ENCODE assay signal across 17 cellular contexts in the genomic region with DNA sequence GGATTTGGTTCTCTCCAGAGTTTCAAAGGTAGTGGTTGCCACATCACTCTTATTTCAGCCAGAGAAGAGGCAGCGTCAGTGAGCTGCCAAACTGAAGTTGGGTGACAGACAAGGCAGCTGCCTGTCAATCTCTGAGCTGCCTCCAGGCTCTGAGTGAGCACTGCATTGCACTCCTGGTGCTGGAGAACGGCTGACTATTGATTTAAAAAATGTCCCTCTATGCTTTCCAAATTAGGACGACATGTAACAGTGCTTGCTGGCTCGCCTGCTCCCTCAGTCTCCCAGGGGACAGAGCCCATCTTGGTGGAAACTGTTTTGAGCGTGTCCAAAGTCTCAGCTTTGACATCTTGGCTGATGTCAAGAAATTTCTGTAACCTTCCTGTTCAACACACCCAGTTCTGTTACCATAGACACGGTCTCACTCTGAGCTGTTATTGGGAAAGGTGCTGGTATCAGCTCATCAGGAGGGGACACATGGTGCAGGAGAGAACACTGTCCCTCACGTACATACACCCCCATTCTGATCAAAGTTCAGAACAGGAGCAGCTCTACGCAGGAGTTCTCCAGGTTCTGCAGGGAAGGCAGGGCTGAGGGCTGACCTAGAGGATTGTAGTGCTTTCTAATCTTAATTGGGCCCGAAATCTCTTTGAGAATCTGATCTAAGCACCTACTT. TPM values are rescaled to one million over a fixed set of nuclear protein-coding genes. Genes with fewer than 3 reads are reported as not detected.
DNase-seq lines count a peak whose midpoint lies in the region; ATAC-seq and TF ChIP-seq lines count a peak whose summit lies in the region.
"Had no signal": no experiment of that assay in that cellular context is flagged by ENCODE, and none has a peak within 500 bp of the region (broad histone marks: within the 10 kb centered on the region; RNA-seq: fewer than 3 reads in every experiment).

No MANE protein-coding gene starts in this region.

- peaks cover 0 to 21% (median 0%) of the 10 kb centered on the region in 3 experiments for H3K36me3 ChIP-seq in naive thymus-derived CD4-positive, alpha-beta T cell (ENCODE audit: control insufficient read depth in 2 of 3, insufficient read depth in 3 of 3, low read length in 3 of 3)
- peaks cover 0 to 36% (median 21%) of the 10 kb centered on the region in 4 donors for H3K36me3 ChIP-seq in upper lobe of left lung
- H3K36me3 ChIP-seq: uterus had no signal

- CTCF ChIA-PET in naive thymus-derived CD4-positive, alpha-beta T cell (lab: Charles Lee) = interaction anchor here (0.5 to 1.2 kb wide), 3 partner anchors 18 to 116 kb away, joined by 3 to 4 read pairs (median 3); no protein-coding TSS in a partner anchor

- intact Hi-C loops in naive thymus-derived CD4-positive, alpha-beta T cell (cut with micrococcal nuclease) = no loop called here

- no peaks in the 10 kb centered on the region for H3K27me3 ChIP-seq in naive thymus-derived CD4-positive, alpha-beta T cell (ENCODE audit: control insufficient read depth in 2 of 2, insufficient read depth in 2 of 2, low read length in 2 of 2)
- H3K27me3 ChIP-seq in upper lobe of left lung = no peaks in the 10 kb centered on the region
- H3K27me3 ChIP-seq: uterus had no signal

- WGBS in upper lobe of left lung, 2 donors = 75% methylated on average over 9 of the region's 9 CpGs

- no peaks in the 10 kb centered on the region for H3K9me3 Mint-ChIP-seq in activated naive CD8-positive, alpha-beta T cell (ENCODE audit: low read depth)
- H3K9me3 Mint-ChIP-seq in activated naive CD8-positive, alpha-beta T cell treated with anti-CD3 and anti-CD28 coated beads, Interleukin-2, amount 50 U/mL, for 24 hours = no peaks in the 10 kb centered on the region
- peaks cover 1% of the 10 kb centered on the region for H3K9me3 Mint-ChIP-seq in glutamatergic neuron (ENCODE audit: unreplicated experiment)
- no peaks in the 10 kb centered on the region for H3K9me3 Mint-ChIP-seq in naive thymus-derived CD4-positive, alpha-beta T cell
- H3K9me3 Mint-ChIP-seq: activated T-cell treated with anti-CD3 and anti-CD28 coated beads, Interleukin-2, amount 50 U/mL, for 72 hours; central memory CD8-positive, alpha-beta T cell; stimulated activated naive B cell treated with anti-CD40 and anti-IgM and Interleukin-4, amounts not matched to agents 10 μg/mL and 1 μg/mL and 100 μg/mL, for 72 hours had no signal

- H3K27ac Mint-ChIP-seq in activated naive CD8-positive, alpha-beta T cell = peak overlapping the region; percentile 28
- no peak overlapping the region for H3K27ac Mint-ChIP-seq in activated naive CD8-positive, alpha-beta T cell treated with anti-CD3 and anti-CD28 coated beads, Interleukin-2, amount 50 U/mL, for 24 hours
- H3K27ac Mint-ChIP-seq in glutamatergic neuron (ENCODE audit: unreplicated experiment) = peak overlapping the region; percentile 78
- H3K27ac Mint-ChIP-seq in naive thymus-derived CD4-positive, alpha-beta T cell = peak overlapping the region in 7 of 9 donors; percentile 24 to 78 (median 52)
- H3K27ac Mint-ChIP-seq: activated T-cell treated with anti-CD3 and anti-CD28 coated beads, Interleukin-2, amount 50 U/mL, for 72 hours; stimulated activated naive B cell treated with anti-CD40 and anti-IgM and Interleukin-4, amounts not matched to agents 10 μg/mL and 1 μg/mL and 100 μg/mL, for 72 hours had no signal

- H3K9me3 ChIP-seq in naive thymus-derived CD4-positive, alpha-beta T cell (ENCODE audit: control insufficient read depth in 2 of 3, low read length in 3 of 3) = no peaks in the 10 kb centered on the region
- H3K9me3 ChIP-seq in upper lobe of left lung = no peaks in the 10 kb centered on the region
- H3K9me3 ChIP-seq: uterus had no signal

- H3K4me1 ChIP-seq in naive thymus-derived CD4-positive, alpha-beta T cell (ENCODE audit: control insufficient read depth in 2 of 2, insufficient read depth in 2 of 2, low read length in 2 of 2) = no peaks in the 10 kb centered on the region
- peaks cover 22 to 41% (median 39%) of the 10 kb centered on the region in 4 donors for H3K4me1 ChIP-seq in upper lobe of left lung

- no peak overlapping the region for H3K4me3 ChIP-seq in naive thymus-derived CD4-positive, alpha-beta T cell (ENCODE audit: low read length)
- H3K4me3 ChIP-seq in upper lobe of left lung = no peak overlapping the region
- H3K4me3 ChIP-seq: smooth muscle cell, uterus had no signal

- no peak for DNase-seq in activated naive CD8-positive, alpha-beta T cell treated with anti-CD3 and anti-CD28 coated beads, Interleukin-2, amount 50 U/mL, for 24 hours
- peak; percentile 32 for DNase-seq in glutamatergic neuron
- no peak for DNase-seq in naive thymus-derived CD4-positive, alpha-beta T cell
- DNase-seq in upper lobe of left lung = no peak
- DNase-seq in HCEC 1CT = no peak
- DNase-seq in HT-29 (ENCODE audit: low spot score) = no peak
- DNase-seq: activated CD4-positive, alpha-beta T cell treated with anti-CD3 and anti-CD28 coated beads, Interleukin-2, amount 50 U/mL, for 48 hours; activated T-cell treated with anti-CD3 and anti-CD28 coated beads, Interleukin-2, amount 50 U/mL, for 72 hours; NCI-H146; NK-92 treated with Interleukin-12 subunit alpha and Interleukin-12 subunit beta, amount 100 ng/mL, for 24 hours; stimulated activated naive B cell treated with anti-CD40 and anti-IgM and Interleukin-4, amounts not matched to agents 10 μg/mL and 1 μg/mL and 100 μg/mL, for 72 hours; uterus had no signal

- ATAC-seq in activated naive CD8-positive, alpha-beta T cell treated with anti-CD3 and anti-CD28 coated beads, Interleukin-2, amount 50 U/mL, for 24 hours = no peak
- ATAC-seq in naive thymus-derived CD4-positive, alpha-beta T cell = no peak
- ATAC-seq in upper lobe of left lung (ENCODE audit: low FRiP score in 2 of 2) = no peak
- ATAC-seq in activated CD4-positive, CD25-positive, alpha-beta regulatory T cell treated with anti-CD3 and anti-CD28 coated beads, Interleukin-2, amount 50 U/mL, for 24 hours = no peak
- ATAC-seq: activated T-cell treated with anti-CD3 and anti-CD28 coated beads, Interleukin-2, amount 50 U/mL, for 72 hours; stimulated activated naive B cell treated with anti-CD40 and anti-IgM and Interleukin-4, amounts not matched to agents 10 μg/mL and 1 μg/mL and 100 μg/mL, for 72 hours had no signal

- TF ChIP-seq CTCF in glutamatergic neuron (IDR thresholded peaks at IDR 0.05; ENCODE audit: partially characterized antibody, unreplicated experiment) (no peak), upper lobe of left lung (IDR thresholded peaks at IDR 0.05) (no peak)

- POLR2A ChIA-PET in naive thymus-derived CD4-positive, alpha-beta T cell (lab: Charles Lee) = no interaction called here

- no peak for TF ChIP-seq POLR2A in upper lobe of left lung (IDR thresholded peaks at IDR 0.05)

- H3K4me1 Mint-ChIP-seq in activated naive CD8-positive, alpha-beta T cell (ENCODE audit: low read depth) = peaks cover 3% of the 10 kb centered on the region
- no peaks in the 10 kb centered on the region for H3K4me1 Mint-ChIP-seq in activated naive CD8-positive, alpha-beta T cell treated with anti-CD3 and anti-CD28 coated beads, Interleukin-2, amount 50 U/mL, for 24 hours
- peaks cover 39% of the 10 kb centered on the region for H3K4me1 Mint-ChIP-seq in glutamatergic neuron (ENCODE audit: low read depth, unreplicated experiment)
- peaks cover 0 to 21% (median 4%) of the 10 kb centered on the region in 7 donors for H3K4me1 Mint-ChIP-seq in naive thymus-derived CD4-positive, alpha-beta T cell
- H3K4me1 Mint-ChIP-seq: central memory CD8-positive, alpha-beta T cell had no signal

- H3K36me3 Mint-ChIP-seq in activated naive CD8-positive, alpha-beta T cell = no peaks in the 10 kb centered on the region
- peaks cover 6% of the 10 kb centered on the region for H3K36me3 Mint-ChIP-seq in activated naive CD8-positive, alpha-beta T cell treated with anti-CD3 and anti-CD28 coated beads, Interleukin-2, amount 50 U/mL, for 24 hours (ENCODE audit: low read depth)
- no peaks in the 10 kb centered on the region for H3K36me3 Mint-ChIP-seq in glutamatergic neuron (ENCODE audit: unreplicated experiment)
- H3K36me3 Mint-ChIP-seq in naive thymus-derived CD4-positive, alpha-beta T cell = peaks cover 0 to 8% (median 0%) of the 10 kb centered on the region in 5 donors

- H3K4me3 Mint-ChIP-seq in activated naive CD8-positive, alpha-beta T cell = no peak overlapping the region
- no peak overlapping the region for H3K4me3 Mint-ChIP-seq in activated naive CD8-positive, alpha-beta T cell treated with anti-CD3 and anti-CD28 coated beads, Interleukin-2, amount 50 U/mL, for 24 hours
- H3K4me3 Mint-ChIP-seq in glutamatergic neuron (ENCODE audit: unreplicated experiment) = peak overlapping the region; percentile 51
- no peak overlapping the region for H3K4me3 Mint-ChIP-seq in naive thymus-derived CD4-positive, alpha-beta T cell
- H3K4me3 Mint-ChIP-seq: activated T-cell treated with anti-CD3 and anti-CD28 coated beads, Interleukin-2, amount 50 U/mL, for 72 hours; central memory CD8-positive, alpha-beta T cell; stimulated activated naive B cell treated with anti-CD40 and anti-IgM and Interleukin-4, amounts not matched to agents 10 μg/mL and 1 μg/mL and 100 μg/mL, for 72 hours had no signal

- TF ChIP-seq EP300 in upper lobe of left lung (IDR thresholded peaks at IDR 0.05) = no peak

- H3K27me3 Mint-ChIP-seq in activated naive CD8-positive, alpha-beta T cell = no peaks in the 10 kb centered on the region
- H3K27me3 Mint-ChIP-seq in activated naive CD8-positive, alpha-beta T cell treated with anti-CD3 and anti-CD28 coated beads, Interleukin-2, amount 50 U/mL, for 24 hours = no peaks in the 10 kb centered on the region
- no peaks in the 10 kb centered on the region for H3K27me3 Mint-ChIP-seq in glutamatergic neuron (ENCODE audit: unreplicated experiment)
- no peaks in the 10 kb centered on the region for H3K27me3 Mint-ChIP-seq in naive thymus-derived CD4-positive, alpha-beta T cell
- H3K27me3 Mint-ChIP-seq: central memory CD8-positive, alpha-beta T cell; stimulated activated naive B cell treated with anti-CD40 and anti-IgM and Interleukin-4, amounts not matched to agents 10 μg/mL and 1 μg/mL and 100 μg/mL, for 72 hours had no signal

- H3K27ac ChIP-seq in naive thymus-derived CD4-positive, alpha-beta T cell (ENCODE audit: low read depth, low read length) = no peak overlapping the region
- peak overlapping the region in 3 of 4 donors; percentile 60 to 85 (median 72) for H3K27ac ChIP-seq in upper lobe of left lung

RNA-seq across cellular contexts. Expression of gene PCDH12, which starts 15.7 kb away (rescaled TPM):
- total RNA-seq in glutamatergic neuron (ENCODE audit: unreplicated experiment) = 1.7 TPM
- total RNA-seq in naive thymus-derived CD4-positive, alpha-beta T cell = 1 to 10 TPM in 1 of 5 experiments, under 1 TPM in 1, not detected in 3; 0.78 to 1.5 TPM
- under 1 TPM; 0.11 to 0.29 TPM for polyA plus RNA-seq in naive thymus-derived CD4-positive, alpha-beta T cell
- 10 to 100 TPM in 3 of 6 donors, 1 to 10 TPM in 3; 2.1 to 26.0 (median 10.7) TPM for total RNA-seq in upper lobe of left lung
- total RNA-seq in HT-29 (2014; rRNA removed; shearing (Covaris generic)) = not detected in 2 replicates
- total RNA-seq: osteocyte, smooth muscle cell had no signal

RNA-seq across cellular contexts. Expression of gene DELE1, which starts 18.6 kb away (rescaled TPM):
- total RNA-seq in glutamatergic neuron (ENCODE audit: unreplicated experiment) (108 TPM), upper lobe of left lung (100 to 1,000 TPM in 1 of 6 donors, 10 to 100 TPM in 5; 59.4 to 151 (median 87.5) TPM)
- total RNA-seq in naive thymus-derived CD4-positive, alpha-beta T cell = 100 to 1,000 TPM in 1 of 5 experiments, 10 to 100 TPM in 4; 77.3 to 101 (median 88.2) TPM
- 10 to 100 TPM; 26.4 to 29.9 TPM for polyA plus RNA-seq in naive thymus-derived CD4-positive, alpha-beta T cell
- 78.2 and 84.7 TPM in 2 replicates for total RNA-seq in HT-29 (2014; rRNA removed; shearing (Covaris generic))

RNA-seq across cellular contexts. Expression of gene RNF14, which starts 26.6 kb away (rescaled TPM):
- 60.8 TPM for total RNA-seq in glutamatergic neuron (ENCODE audit: unreplicated experiment)
- 10 to 100 TPM; 14.7 to 32.0 (median 24.8) TPM for total RNA-seq in naive thymus-derived CD4-positive, alpha-beta T cell
- polyA plus RNA-seq in naive thymus-derived CD4-positive, alpha-beta T cell = 10 to 100 TPM; 33.0 to 40.2 TPM
- 10 to 100 TPM; 20.3 to 54.6 (median 44.3) TPM for total RNA-seq in upper lobe of left lung
- 12.0 and 17.5 TPM in 2 replicates for total RNA-seq in HT-29 (2014; rRNA removed; shearing (Covaris generic))
